ENCODE assay signal across 8 cellular contexts in genomic region chr19:36605101-36605838, GRCh38. TPM values are rescaled to one million over a fixed set of nuclear protein-coding genes. Genes with fewer than 3 reads are reported as not detected.
DNase-seq lines count a peak whose midpoint lies in the region; ATAC-seq and TF ChIP-seq lines count a peak whose summit lies in the region.

ZNF382 (plus strand) TSS chr19:36605313; CDS start chr19:36609915, 4,602 bp downstream.

- peaks cover 35% of the 10 kb centered on the region for H3K9me3 Mint-ChIP-seq in activated naive CD4-positive, alpha-beta T cell treated with anti-CD3 and anti-CD28 coated beads, Interleukin-2, amount 10 ng/mL, durations not matched to agents 7 days and 5 days
- H3K9me3 Mint-ChIP-seq in osteocyte (ENCODE audit: unreplicated experiment), result peaks cover 12% of the 10 kb centered on the region

- H3K36me3 Mint-ChIP-seq in activated naive CD4-positive, alpha-beta T cell treated with anti-CD3 and anti-CD28 coated beads, Interleukin-2, amount 10 ng/mL, durations not matched to agents 7 days and 5 days, result peaks cover 52% of the 10 kb centered on the region
- peaks cover 30% of the 10 kb centered on the region for H3K36me3 Mint-ChIP-seq in osteocyte (ENCODE audit: unreplicated experiment)

- peak within 1 kb of the TSS; percentile 84 for H3K4me3 ChIP-seq in testis

- no peaks in the 10 kb centered on the region for H3K27me3 ChIP-seq in testis

- no peak for TF ChIP-seq POLR2A in testis (IDR thresholded peaks at IDR 0.05)

- H3K4me1 Mint-ChIP-seq in activated naive CD4-positive, alpha-beta T cell treated with anti-CD3 and anti-CD28 coated beads, Interleukin-2, amount 10 ng/mL, durations not matched to agents 7 days and 5 days, result peaks cover 23% of the 10 kb centered on the region
- peaks cover 19% of the 10 kb centered on the region for H3K4me1 Mint-ChIP-seq in osteocyte (ENCODE audit: unreplicated experiment)

- H3K27me3 Mint-ChIP-seq in activated naive CD4-positive, alpha-beta T cell treated with anti-CD3 and anti-CD28 coated beads, Interleukin-2, amount 10 ng/mL, durations not matched to agents 7 days and 5 days, result no peaks in the 10 kb centered on the region
- H3K27me3 Mint-ChIP-seq in osteocyte (ENCODE audit: unreplicated experiment), result no peaks in the 10 kb centered on the region

- CTCF ChIA-PET in activated naive CD4-positive, alpha-beta T cell treated with anti-CD3 and anti-CD28 coated beads, Interleukin-2, amount 10 ng/mL, durations not matched to agents 7 days and 5 days (lab: Charles Lee), result interaction anchor here (0.8 to 0.9 kb wide), 3 partner anchors 35 to 946 kb away, joined by 3 to 4 read pairs (median 3); no protein-coding TSS in a partner anchor

- H3K27ac ChIP-seq in 22Rv1 (peak within 1 kb of the TSS; percentile 47), testis (peak within 1 kb of the TSS; percentile 80 to 86)

- intact Hi-C loops in head of caudate nucleus (cut with DNase I), result no loop called here
- intact Hi-C loops in testis (cut with DNase I; ENCODE audit: low total_unique reads), result no loop called here

- H3K9me3 ChIP-seq in testis, result no peaks in the 10 kb centered on the region

- H3K36me3 ChIP-seq in testis (ENCODE audit: low read depth, missing control alignments), result no peaks in the 10 kb centered on the region

- peak within 1 kb of the TSS; percentile 94 for H3K27ac Mint-ChIP-seq in activated naive CD4-positive, alpha-beta T cell treated with anti-CD3 and anti-CD28 coated beads, Interleukin-2, amount 10 ng/mL, durations not matched to agents 7 days and 5 days
- peak within 1 kb of the TSS; percentile 92 for H3K27ac Mint-ChIP-seq in osteocyte (ENCODE audit: unreplicated experiment)

- DNase-seq in SK-N-DZ (ENCODE audit: low spot score) (peak; percentile 79), head of caudate nucleus (peak; percentile 53 to 94 (median 86)), osteocyte (ENCODE audit: extremely low spot score, unreplicated experiment) (peak; percentile 95), testis (peak; percentile 82)
- peak; percentile 90 for DNase-seq in activated naive CD4-positive, alpha-beta T cell treated with anti-CD3 and anti-CD28 coated beads, Interleukin-2, amount 10 ng/mL, durations not matched to agents 7 days and 5 days

- no peaks in the 10 kb centered on the region for H3K4me1 ChIP-seq in testis

- TF ChIP-seq CTCF in 22Rv1 (IDR thresholded peaks at IDR 0.05), result no peak
- no peak for TF ChIP-seq CTCF in osteocyte (IDR thresholded peaks at IDR 0.05)
- TF ChIP-seq CTCF in testis (IDR thresholded peaks at IDR 0.05), result no peak

- peak within 1 kb of the TSS; percentile 78 for H3K4me3 Mint-ChIP-seq in activated naive CD4-positive, alpha-beta T cell treated with anti-CD3 and anti-CD28 coated beads, Interleukin-2, amount 10 ng/mL, durations not matched to agents 7 days and 5 days
- H3K4me3 Mint-ChIP-seq in osteocyte (ENCODE audit: unreplicated experiment), result peak within 1 kb of the TSS; percentile 85

- WGBS in testis, 2 donors, result 0 to 1% methylated on average over 10 to 65 of the region's 72 CpGs

- ATAC-seq in GM18868 (IDR thresholded peaks at IDR 0.05; ENCODE audit: unreplicated experiment) (peak; percentile 68), HG03342 (IDR thresholded peaks at IDR 0.05; ENCODE audit: unreplicated experiment) (peak; percentile 70)

RNA-seq across cellular contexts. Expression of gene ZNF382, which starts in this region (rescaled TPM):
- 8.9 and 13.2 TPM in 2 replicates for polyA plus RNA-seq in SK-N-DZ (2014; cell fraction: cytosol; rRNA removed)
- polyA plus RNA-seq in SK-N-DZ (2014; cell fraction: nucleus; rRNA removed), result 17.4 and 22.7 TPM in 2 replicates
- total RNA-seq in osteocyte (13.2 and 15.0 TPM in 2 replicates), testis (10 to 100 TPM; 21.7 to 26.8 TPM)
- 5.9 TPM for polyA plus RNA-seq in testis (ENCODE audit: insufficient read depth, low read depth, low replicate concordance)

Comparison
In these comparisons a context has a peak if more than half of its experiments do, and no peak if none do; other contexts are left out.
1. Peak in every context shown above with its lines: DNase-seq, ATAC-seq, H3K4me3 ChIP-seq and H3K27ac ChIP-seq.